ENCODE assay signal across 13 cellular contexts in the genomic region with DNA sequence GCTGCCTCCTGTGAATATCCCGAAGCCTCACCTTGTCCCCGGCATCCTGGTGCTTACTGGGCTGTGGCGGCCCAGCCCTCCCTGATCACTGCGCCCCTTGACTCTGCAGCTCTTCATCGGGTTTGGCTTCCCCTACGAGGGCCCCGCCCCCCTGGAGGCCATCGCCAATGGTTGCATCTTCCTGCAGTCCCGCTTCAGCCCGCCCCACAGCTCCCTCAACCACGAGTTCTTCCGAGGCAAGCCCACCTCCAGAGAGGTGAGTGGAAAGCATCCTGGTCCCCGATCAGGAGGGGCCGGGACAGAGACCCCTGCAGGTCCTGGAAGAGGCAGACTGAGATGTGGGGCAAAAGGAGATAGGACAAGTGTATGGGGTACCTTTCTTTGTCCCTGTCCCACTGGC.
DNase-seq lines count a peak whose midpoint lies in the region; FAIRE-seq and TF ChIP-seq lines count a peak whose summit lies in the region.
"Had no signal": no experiment of that assay in that cellular context is flagged by ENCODE, and none has a peak within 500 bp of the region (broad histone marks: within the 10 kb centered on the region; RNA-seq: fewer than 3 reads in every experiment).

No MANE protein-coding gene starts in this region.

- DNase-seq in H7 (peak; percentile 83), endodermal cell (peak; percentile 83), iPS-NIHi7 (ENCODE audit: extremely low spot score) (peak; percentile 66), urothelium cell line (ENCODE audit: low spot score) (no peak), NCI-H226 (no peak), T-helper 1 cell (no peak)
- DNase-seq in central memory CD4-positive, alpha-beta T cell: no peak
- DNase-seq: CD4-positive, CD25-positive, alpha-beta regulatory T cell; DMS 273 treated with DMSO at 0.1 percent for 48 hours had no signal

- H3K9ac ChIP-seq in endodermal cell (ENCODE audit: extremely low read depth, low read length, poor library complexity, severe bottlenecking): no peak overlapping the region
- H3K9ac ChIP-seq: BLaER1 treated with 17β-estradiol and CSF1 and Interleukin-3, amounts not matched to agents 10 nM and 100 nM had no signal

- peak; percentile 9 for FAIRE-seq in urothelium cell line (lab: Jason Lieb, UNC)
- FAIRE-seq: GM12878, GM18507, H54 had no signal

- H3K27ac Mint-ChIP-seq in endodermal cell: no peak overlapping the region
- H3K27ac Mint-ChIP-seq: CD4-positive, CD25-positive, alpha-beta regulatory T cell had no signal

- peaks cover 7% of the 10 kb centered on the region for H3K4me1 Mint-ChIP-seq in endodermal cell
- H3K4me1 Mint-ChIP-seq: CD4-positive, CD25-positive, alpha-beta regulatory T cell had no signal

- TF ChIP-seq CTCF in endodermal cell (conservative IDR thresholded peaks at IDR 0.05): no peak

- no peak overlapping the region for H3K4me3 ChIP-seq in H7 (ENCODE audit: insufficient read depth, low read depth, low read length)
- no peak overlapping the region for H3K4me3 ChIP-seq in endodermal cell (ENCODE audit: low read length)
- H3K4me3 ChIP-seq: BLaER1 treated with 17β-estradiol and CSF1 and Interleukin-3, amounts not matched to agents 10 nM and 100 nM; GM12878 had no signal

- no peak overlapping the region for H3K4me3 Mint-ChIP-seq in endodermal cell
- H3K4me3 Mint-ChIP-seq: CD4-positive, CD25-positive, alpha-beta regulatory T cell had no signal

- no peak overlapping the region for H3K27ac ChIP-seq in endodermal cell (ENCODE audit: low read depth, low read length)
- H3K27ac ChIP-seq: BLaER1 treated with 17β-estradiol and CSF1 and Interleukin-3, amounts not matched to agents 10 nM and 100 nM had no signal

- H3K36me3 ChIP-seq in H7 (replicated peaks; ENCODE audit: control insufficient read depth, insufficient read depth, low read length) (no peaks in the 10 kb centered on the region), endodermal cell (ENCODE audit: control insufficient read depth, insufficient read depth, low read length) (no peaks in the 10 kb centered on the region)

- whole genome bisulfite sequencing in endodermal cell (ENCODE audit: insufficient coverage in 1 of 2, insufficient read length in 1 of 2), 2 experiments: 73 to 77% methylated on average over 7 to 14 of the region's 14 CpGs

- H3K9me3 ChIP-seq in endodermal cell (ENCODE audit: control insufficient read depth, low read length): no peaks in the 10 kb centered on the region
- H3K9me3 ChIP-seq: BLaER1 treated with 17β-estradiol and CSF1 and Interleukin-3, amounts not matched to agents 10 nM and 100 nM had no signal

- H3K4me1 ChIP-seq in endodermal cell (ENCODE audit: control insufficient read depth, insufficient read depth, low read length): no peaks in the 10 kb centered on the region
- H3K4me1 ChIP-seq: BLaER1 treated with 17β-estradiol and CSF1 and Interleukin-3, amounts not matched to agents 10 nM and 100 nM had no signal

- H3K9me3 Mint-ChIP-seq in endodermal cell: no peaks in the 10 kb centered on the region
- H3K9me3 Mint-ChIP-seq: CD4-positive, CD25-positive, alpha-beta regulatory T cell had no signal

- H3K27me3 Mint-ChIP-seq in endodermal cell (ENCODE audit: insufficient read depth): no peaks in the 10 kb centered on the region

- no peaks in the 10 kb centered on the region for H3K36me3 Mint-ChIP-seq in endodermal cell (ENCODE audit: low read depth)
- H3K36me3 Mint-ChIP-seq: CD4-positive, CD25-positive, alpha-beta regulatory T cell had no signal

- H3K27me3 ChIP-seq in H7 (ENCODE audit: control insufficient read depth, insufficient read depth, low read length) (no peaks in the 10 kb centered on the region), endodermal cell (ENCODE audit: control insufficient read depth, insufficient read depth, low read length, poor library complexity, severe bottlenecking) (no peaks in the 10 kb centered on the region)
- H3K27me3 ChIP-seq: BLaER1 treated with 17β-estradiol and CSF1 and Interleukin-3, amounts not matched to agents 10 nM and 100 nM had no signal

Comparison
In these comparisons a context has a peak if more than half of its experiments do, and no peak if none do; other contexts are left out.
1. DNase-seq: peak in H7 (single experiment), endodermal cell (single experiment) and iPS-NIHi7 (single experiment); none in urothelium cell line (single experiment), NCI-H226 (single experiment), T-helper 1 cell (0 of 5) and central memory CD4-positive, alpha-beta T cell (single experiment).